ENCODE assay signal across 1 cellular context in the genomic region with DNA sequence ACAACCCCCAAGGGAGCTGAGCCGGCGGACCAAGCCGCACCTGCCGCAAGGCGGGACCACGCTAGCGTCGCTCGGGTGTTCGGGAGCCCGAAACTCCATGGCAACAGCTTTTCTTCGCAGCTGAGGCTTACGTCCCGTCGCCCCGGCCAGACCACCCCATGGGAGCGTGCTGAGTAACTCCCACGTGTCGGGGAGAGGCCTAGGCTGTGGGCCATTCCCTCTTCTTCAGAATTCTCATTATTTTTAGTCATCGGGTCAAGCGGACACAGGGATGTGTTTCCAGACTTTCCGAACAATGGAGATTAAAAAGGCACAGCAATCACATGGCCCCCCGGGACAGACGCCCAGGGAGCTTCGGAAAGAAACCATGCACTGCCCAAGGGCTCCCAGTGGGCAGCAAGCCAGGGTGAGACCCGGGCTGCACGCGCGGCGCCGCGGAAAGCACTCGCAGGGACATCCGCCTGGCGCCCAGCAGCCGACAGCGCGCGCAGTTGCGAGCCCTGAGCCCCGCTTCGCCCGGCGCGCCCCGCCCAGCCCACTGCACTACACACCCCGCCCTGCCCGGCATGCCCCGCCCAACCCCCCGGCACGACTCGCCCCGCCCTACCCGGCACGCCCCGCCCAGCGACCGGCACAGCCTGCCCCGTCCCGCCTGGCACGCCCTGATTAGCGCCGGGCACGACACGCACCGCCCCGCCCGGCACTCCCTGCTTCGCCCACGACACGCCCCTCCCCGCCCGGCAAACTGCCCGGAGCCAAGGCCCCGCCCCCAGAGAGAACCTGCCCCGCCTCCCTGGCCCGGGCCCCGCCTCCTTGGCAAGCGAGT.
A peak's percentile ranks its signal among the peaks of the same experiment; 100 is the strongest.
TF ChIP-seq lines count a peak whose summit lies in the region.

No MANE protein-coding gene starts in this region.

TF ChIP-seq in K562, 482 proteins besides CTCF, POLR2A, EP300 and RAD21 (continued from another document and continues in another):
- TF ChIP-seq, protein P1, sequence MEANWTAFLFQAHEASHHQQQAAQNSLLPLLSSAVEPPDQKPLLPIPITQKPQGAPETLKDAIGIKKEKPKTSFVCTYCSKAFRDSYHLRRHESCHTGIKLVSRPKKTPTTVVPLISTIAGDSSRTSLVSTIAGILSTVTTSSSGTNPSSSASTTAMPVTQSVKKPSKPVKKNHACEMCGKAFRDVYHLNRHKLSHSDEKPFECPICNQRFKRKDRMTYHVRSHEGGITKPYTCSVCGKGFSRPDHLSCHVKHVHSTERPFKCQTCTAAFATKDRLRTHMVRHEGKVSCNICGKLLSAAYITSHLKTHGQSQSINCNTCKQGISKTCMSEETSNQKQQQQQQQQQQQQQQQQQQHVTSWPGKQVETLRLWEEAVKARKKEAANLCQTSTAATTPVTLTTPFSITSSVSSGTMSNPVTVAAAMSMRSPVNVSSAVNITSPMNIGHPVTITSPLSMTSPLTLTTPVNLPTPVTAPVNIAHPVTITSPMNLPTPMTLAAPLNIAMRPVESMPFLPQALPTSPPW (CRISPR knock-in tag; IDR thresholded peaks at IDR 0.05) = peak; percentile 93
- TF ChIP-seq DNMT1 (IDR thresholded peaks at IDR 0.05) (no peak), CTBP1 (IDR thresholded peaks at IDR 0.05; ENCODE audit: borderline replicate concordance) (no peak; the same call in 1 of the 2 replicates), EP400 (IDR thresholded peaks at IDR 0.05) (peak; percentile 66), EGR1 (conservative IDR thresholded peaks at IDR 0.05) (peak; percentile 36; the same call in 1 of the 2 replicates), L3MBTL2 (IDR thresholded peaks at IDR 0.05) (peak; percentile 81), KDM5B (IDR thresholded peaks at IDR 0.05; ENCODE audit: insufficient replicate concordance, low read depth, low read length) (peak; percentile 50), STAG1 (CRISPR knock-in tag; IDR thresholded peaks at IDR 0.05; ENCODE audit: borderline replicate concordance) (no peak), HNRNPL (IDR thresholded peaks at IDR 0.05; ENCODE audit: low read depth, low read length) (peak; percentile 89), CCAR2 (IDR thresholded peaks at IDR 0.05; ENCODE audit: low read depth, low read length) (no peak), NRF1 (conservative IDR thresholded peaks at IDR 0.05 in 1 of 2, IDR thresholded peaks at IDR 0.05 in 1 of 2) (peak; percentile 74 to 77), ZNF764 (CRISPR knock-in tag; IDR thresholded peaks at IDR 0.05; ENCODE audit: low read depth) (no peak), KDM4B (IDR thresholded peaks at IDR 0.05; ENCODE audit: borderline replicate concordance in 2 of 2, low read depth in 1 of 2) (no peak), SAP30 (IDR thresholded peaks at IDR 0.05; ENCODE audit: borderline replicate concordance, insufficient read depth, low read depth, low read length, poor library complexity, severe bottlenecking) (peak; percentile 38), NEUROD1 (IDR thresholded peaks at IDR 0.05; ENCODE audit: borderline replicate concordance, low read depth, low read length, partially characterized antibody) (no peak), HEY1 (CRISPR knock-in tag; IDR thresholded peaks at IDR 0.05; ENCODE audit: borderline replicate concordance) (no peak), MAZ (CRISPR knock-in tag; conservative IDR thresholded peaks at IDR 0.05 in 1 of 2, IDR thresholded peaks at IDR 0.05 in 1 of 2) (0 out of 4 replicates have a peak, but pooled peaks of 1 of the 2 experiments have one; percentile 29), RBM39 (optimal IDR thresholded peaks at IDR 0.05; ENCODE audit: low read depth, low read length) (no peak), GABPB2 (CRISPR knock-in tag; conservative IDR thresholded peaks at IDR 0.05) (no peak), TAF9B (IDR thresholded peaks at IDR 0.05; ENCODE audit: partially characterized antibody) (no peak)
- TF ChIP-seq, protein P2, sequence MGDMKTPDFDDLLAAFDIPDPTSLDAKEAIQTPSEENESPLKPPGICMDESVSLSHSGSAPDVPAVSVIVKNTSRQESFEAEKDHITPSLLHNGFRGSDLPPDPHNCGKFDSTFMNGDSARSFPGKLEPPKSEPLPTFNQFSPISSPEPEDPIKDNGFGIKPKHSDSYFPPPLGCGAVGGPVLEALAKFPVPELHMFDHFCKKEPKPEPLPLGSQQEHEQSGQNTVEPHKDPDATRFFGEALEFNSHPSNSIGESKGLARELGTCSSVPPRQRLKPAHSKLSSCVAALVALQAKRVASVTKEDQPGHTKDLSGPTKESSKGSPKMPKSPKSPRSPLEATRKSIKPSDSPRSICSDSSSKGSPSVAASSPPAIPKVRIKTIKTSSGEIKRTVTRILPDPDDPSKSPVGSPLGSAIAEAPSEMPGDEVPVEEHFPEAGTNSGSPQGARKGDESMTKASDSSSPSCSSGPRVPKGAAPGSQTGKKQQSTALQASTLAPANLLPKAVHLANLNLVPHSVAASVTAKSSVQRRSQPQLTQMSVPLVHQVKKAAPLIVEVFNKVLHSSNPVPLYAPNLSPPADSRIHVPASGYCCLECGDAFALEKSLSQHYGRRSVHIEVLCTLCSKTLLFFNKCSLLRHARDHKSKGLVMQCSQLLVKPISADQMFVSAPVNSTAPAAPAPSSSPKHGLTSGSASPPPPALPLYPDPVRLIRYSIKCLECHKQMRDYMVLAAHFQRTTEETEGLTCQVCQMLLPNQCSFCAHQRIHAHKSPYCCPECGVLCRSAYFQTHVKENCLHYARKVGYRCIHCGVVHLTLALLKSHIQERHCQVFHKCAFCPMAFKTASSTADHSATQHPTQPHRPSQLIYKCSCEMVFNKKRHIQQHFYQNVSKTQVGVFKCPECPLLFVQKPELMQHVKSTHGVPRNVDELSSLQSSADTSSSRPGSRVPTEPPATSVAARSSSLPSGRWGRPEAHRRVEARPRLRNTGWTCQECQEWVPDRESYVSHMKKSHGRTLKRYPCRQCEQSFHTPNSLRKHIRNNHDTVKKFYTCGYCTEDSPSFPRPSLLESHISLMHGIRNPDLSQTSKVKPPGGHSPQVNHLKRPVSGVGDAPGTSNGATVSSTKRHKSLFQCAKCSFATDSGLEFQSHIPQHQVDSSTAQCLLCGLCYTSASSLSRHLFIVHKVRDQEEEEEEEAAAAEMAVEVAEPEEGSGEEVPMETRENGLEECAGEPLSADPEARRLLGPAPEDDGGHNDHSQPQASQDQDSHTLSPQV (IDR thresholded peaks at IDR 0.05) = 0 out of 2 replicates have a peak, but pooled peaks have one; percentile 36
- TF ChIP-seq, protein P3, sequence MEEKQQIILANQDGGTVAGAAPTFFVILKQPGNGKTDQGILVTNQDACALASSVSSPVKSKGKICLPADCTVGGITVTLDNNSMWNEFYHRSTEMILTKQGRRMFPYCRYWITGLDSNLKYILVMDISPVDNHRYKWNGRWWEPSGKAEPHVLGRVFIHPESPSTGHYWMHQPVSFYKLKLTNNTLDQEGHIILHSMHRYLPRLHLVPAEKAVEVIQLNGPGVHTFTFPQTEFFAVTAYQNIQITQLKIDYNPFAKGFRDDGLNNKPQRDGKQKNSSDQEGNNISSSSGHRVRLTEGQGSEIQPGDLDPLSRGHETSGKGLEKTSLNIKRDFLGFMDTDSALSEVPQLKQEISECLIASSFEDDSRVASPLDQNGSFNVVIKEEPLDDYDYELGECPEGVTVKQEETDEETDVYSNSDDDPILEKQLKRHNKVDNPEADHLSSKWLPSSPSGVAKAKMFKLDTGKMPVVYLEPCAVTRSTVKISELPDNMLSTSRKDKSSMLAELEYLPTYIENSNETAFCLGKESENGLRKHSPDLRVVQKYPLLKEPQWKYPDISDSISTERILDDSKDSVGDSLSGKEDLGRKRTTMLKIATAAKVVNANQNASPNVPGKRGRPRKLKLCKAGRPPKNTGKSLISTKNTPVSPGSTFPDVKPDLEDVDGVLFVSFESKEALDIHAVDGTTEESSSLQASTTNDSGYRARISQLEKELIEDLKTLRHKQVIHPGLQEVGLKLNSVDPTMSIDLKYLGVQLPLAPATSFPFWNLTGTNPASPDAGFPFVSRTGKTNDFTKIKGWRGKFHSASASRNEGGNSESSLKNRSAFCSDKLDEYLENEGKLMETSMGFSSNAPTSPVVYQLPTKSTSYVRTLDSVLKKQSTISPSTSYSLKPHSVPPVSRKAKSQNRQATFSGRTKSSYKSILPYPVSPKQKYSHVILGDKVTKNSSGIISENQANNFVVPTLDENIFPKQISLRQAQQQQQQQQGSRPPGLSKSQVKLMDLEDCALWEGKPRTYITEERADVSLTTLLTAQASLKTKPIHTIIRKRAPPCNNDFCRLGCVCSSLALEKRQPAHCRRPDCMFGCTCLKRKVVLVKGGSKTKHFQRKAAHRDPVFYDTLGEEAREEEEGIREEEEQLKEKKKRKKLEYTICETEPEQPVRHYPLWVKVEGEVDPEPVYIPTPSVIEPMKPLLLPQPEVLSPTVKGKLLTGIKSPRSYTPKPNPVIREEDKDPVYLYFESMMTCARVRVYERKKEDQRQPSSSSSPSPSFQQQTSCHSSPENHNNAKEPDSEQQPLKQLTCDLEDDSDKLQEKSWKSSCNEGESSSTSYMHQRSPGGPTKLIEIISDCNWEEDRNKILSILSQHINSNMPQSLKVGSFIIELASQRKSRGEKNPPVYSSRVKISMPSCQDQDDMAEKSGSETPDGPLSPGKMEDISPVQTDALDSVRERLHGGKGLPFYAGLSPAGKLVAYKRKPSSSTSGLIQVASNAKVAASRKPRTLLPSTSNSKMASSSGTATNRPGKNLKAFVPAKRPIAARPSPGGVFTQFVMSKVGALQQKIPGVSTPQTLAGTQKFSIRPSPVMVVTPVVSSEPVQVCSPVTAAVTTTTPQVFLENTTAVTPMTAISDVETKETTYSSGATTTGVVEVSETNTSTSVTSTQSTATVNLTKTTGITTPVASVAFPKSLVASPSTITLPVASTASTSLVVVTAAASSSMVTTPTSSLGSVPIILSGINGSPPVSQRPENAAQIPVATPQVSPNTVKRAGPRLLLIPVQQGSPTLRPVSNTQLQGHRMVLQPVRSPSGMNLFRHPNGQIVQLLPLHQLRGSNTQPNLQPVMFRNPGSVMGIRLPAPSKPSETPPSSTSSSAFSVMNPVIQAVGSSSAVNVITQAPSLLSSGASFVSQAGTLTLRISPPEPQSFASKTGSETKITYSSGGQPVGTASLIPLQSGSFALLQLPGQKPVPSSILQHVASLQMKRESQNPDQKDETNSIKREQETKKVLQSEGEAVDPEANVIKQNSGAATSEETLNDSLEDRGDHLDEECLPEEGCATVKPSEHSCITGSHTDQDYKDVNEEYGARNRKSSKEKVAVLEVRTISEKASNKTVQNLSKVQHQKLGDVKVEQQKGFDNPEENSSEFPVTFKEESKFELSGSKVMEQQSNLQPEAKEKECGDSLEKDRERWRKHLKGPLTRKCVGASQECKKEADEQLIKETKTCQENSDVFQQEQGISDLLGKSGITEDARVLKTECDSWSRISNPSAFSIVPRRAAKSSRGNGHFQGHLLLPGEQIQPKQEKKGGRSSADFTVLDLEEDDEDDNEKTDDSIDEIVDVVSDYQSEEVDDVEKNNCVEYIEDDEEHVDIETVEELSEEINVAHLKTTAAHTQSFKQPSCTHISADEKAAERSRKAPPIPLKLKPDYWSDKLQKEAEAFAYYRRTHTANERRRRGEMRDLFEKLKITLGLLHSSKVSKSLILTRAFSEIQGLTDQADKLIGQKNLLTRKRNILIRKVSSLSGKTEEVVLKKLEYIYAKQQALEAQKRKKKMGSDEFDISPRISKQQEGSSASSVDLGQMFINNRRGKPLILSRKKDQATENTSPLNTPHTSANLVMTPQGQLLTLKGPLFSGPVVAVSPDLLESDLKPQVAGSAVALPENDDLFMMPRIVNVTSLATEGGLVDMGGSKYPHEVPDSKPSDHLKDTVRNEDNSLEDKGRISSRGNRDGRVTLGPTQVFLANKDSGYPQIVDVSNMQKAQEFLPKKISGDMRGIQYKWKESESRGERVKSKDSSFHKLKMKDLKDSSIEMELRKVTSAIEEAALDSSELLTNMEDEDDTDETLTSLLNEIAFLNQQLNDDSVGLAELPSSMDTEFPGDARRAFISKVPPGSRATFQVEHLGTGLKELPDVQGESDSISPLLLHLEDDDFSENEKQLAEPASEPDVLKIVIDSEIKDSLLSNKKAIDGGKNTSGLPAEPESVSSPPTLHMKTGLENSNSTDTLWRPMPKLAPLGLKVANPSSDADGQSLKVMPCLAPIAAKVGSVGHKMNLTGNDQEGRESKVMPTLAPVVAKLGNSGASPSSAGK (IDR thresholded peaks at IDR 0.05) = peak; percentile 87
- TF ChIP-seq, protein P4, sequence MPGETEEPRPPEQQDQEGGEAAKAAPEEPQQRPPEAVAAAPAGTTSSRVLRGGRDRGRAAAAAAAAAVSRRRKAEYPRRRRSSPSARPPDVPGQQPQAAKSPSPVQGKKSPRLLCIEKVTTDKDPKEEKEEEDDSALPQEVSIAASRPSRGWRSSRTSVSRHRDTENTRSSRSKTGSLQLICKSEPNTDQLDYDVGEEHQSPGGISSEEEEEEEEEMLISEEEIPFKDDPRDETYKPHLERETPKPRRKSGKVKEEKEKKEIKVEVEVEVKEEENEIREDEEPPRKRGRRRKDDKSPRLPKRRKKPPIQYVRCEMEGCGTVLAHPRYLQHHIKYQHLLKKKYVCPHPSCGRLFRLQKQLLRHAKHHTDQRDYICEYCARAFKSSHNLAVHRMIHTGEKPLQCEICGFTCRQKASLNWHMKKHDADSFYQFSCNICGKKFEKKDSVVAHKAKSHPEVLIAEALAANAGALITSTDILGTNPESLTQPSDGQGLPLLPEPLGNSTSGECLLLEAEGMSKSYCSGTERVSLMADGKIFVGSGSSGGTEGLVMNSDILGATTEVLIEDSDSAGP (CRISPR knock-in tag; IDR thresholded peaks at IDR 0.05) = no peak
- TF ChIP-seq, protein P5, sequence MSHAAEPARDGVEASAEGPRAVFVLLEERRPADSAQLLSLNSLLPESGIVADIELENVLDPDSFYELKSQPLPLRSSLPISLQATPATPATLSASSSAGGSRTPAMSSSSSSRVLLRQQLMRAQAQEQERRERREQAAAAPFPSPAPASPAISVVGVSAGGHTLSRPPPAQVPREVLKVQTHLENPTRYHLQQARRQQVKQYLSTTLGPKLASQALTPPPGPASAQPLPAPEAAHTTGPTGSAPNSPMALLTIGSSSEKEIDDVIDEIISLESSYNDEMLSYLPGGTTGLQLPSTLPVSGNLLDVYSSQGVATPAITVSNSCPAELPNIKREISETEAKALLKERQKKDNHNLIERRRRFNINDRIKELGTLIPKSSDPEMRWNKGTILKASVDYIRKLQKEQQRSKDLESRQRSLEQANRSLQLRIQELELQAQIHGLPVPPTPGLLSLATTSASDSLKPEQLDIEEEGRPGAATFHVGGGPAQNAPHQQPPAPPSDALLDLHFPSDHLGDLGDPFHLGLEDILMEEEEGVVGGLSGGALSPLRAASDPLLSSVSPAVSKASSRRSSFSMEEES (CRISPR knock-in tag; IDR thresholded peaks at IDR 0.05) = no peak
- TF ChIP-seq, protein P6, sequence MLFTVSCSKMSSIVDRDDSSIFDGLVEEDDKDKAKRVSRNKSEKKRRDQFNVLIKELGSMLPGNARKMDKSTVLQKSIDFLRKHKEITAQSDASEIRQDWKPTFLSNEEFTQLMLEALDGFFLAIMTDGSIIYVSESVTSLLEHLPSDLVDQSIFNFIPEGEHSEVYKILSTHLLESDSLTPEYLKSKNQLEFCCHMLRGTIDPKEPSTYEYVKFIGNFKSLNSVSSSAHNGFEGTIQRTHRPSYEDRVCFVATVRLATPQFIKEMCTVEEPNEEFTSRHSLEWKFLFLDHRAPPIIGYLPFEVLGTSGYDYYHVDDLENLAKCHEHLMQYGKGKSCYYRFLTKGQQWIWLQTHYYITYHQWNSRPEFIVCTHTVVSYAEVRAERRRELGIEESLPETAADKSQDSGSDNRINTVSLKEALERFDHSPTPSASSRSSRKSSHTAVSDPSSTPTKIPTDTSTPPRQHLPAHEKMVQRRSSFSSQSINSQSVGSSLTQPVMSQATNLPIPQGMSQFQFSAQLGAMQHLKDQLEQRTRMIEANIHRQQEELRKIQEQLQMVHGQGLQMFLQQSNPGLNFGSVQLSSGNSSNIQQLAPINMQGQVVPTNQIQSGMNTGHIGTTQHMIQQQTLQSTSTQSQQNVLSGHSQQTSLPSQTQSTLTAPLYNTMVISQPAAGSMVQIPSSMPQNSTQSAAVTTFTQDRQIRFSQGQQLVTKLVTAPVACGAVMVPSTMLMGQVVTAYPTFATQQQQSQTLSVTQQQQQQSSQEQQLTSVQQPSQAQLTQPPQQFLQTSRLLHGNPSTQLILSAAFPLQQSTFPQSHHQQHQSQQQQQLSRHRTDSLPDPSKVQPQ (CRISPR knock-in tag; IDR thresholded peaks at IDR 0.05; ENCODE audit: borderline replicate concordance) = no peak
